Comparison of ENCODE assay signal across 1 cellular context in the genomic region with DNA sequence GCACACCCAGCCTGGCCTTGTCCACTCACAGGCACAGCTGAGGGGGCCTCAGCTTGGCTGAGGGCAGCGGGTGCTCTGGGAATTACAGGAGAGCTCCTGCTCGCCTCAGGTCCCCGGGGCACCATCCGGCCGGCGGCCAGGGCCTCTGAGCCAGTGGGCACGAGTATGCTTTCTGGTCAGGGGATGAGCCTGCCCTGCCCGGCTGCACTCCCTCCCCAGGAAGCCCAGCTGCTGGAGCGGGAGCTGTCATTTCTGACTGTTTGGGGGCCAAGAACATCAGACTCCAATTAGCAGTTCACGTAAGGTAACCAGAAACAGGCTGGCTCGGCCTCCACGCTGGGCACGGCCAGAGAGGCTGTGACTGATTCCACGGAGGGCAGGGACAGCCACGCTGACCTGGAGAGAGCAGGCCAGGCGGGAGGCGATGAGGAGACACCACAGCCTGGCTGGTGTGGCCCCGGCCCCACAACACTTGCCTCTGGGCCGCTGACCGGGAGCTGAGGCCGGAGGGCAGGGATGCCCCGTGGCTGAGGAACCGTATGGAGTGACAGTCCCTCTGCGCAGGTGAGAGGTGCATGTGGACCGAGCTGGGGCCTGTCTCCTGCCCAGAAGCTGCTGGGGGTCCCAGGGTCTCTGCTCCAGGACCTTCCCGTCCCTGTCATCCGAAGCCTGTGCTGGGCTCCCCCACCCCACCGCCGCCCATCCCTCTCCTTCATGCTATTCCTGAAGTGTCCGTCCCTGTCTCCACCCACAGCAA.
TF ChIP-seq lines count a peak whose summit lies in the region.

No MANE protein-coding gene starts in this region.

TF ChIP-seq in WTC11, 78 proteins besides CTCF, POLR2A, EP300 and RAD21 (continued from another document):
- TF ChIP-seq, protein P1, sequence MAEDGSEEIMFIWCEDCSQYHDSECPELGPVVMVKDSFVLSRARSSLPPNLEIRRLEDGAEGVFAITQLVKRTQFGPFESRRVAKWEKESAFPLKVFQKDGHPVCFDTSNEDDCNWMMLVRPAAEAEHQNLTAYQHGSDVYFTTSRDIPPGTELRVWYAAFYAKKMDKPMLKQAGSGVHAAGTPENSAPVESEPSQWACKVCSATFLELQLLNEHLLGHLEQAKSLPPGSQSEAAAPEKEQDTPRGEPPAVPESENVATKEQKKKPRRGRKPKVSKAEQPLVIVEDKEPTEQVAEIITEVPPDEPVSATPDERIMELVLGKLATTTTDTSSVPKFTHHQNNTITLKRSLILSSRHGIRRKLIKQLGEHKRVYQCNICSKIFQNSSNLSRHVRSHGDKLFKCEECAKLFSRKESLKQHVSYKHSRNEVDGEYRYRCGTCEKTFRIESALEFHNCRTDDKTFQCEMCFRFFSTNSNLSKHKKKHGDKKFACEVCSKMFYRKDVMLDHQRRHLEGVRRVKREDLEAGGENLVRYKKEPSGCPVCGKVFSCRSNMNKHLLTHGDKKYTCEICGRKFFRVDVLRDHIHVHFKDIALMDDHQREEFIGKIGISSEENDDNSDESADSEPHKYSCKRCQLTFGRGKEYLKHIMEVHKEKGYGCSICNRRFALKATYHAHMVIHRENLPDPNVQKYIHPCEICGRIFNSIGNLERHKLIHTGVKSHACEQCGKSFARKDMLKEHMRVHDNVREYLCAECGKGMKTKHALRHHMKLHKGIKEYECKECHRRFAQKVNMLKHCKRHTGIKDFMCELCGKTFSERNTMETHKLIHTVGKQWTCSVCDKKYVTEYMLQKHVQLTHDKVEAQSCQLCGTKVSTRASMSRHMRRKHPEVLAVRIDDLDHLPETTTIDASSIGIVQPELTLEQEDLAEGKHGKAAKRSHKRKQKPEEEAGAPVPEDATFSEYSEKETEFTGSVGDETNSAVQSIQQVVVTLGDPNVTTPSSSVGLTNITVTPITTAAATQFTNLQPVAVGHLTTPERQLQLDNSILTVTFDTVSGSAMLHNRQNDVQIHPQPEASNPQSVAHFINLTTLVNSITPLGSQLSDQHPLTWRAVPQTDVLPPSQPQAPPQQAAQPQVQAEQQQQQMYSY (CRISPR knock-in tag; IDR thresholded peaks at IDR 0.05) = no peak
- TF ChIP-seq, protein P2, sequence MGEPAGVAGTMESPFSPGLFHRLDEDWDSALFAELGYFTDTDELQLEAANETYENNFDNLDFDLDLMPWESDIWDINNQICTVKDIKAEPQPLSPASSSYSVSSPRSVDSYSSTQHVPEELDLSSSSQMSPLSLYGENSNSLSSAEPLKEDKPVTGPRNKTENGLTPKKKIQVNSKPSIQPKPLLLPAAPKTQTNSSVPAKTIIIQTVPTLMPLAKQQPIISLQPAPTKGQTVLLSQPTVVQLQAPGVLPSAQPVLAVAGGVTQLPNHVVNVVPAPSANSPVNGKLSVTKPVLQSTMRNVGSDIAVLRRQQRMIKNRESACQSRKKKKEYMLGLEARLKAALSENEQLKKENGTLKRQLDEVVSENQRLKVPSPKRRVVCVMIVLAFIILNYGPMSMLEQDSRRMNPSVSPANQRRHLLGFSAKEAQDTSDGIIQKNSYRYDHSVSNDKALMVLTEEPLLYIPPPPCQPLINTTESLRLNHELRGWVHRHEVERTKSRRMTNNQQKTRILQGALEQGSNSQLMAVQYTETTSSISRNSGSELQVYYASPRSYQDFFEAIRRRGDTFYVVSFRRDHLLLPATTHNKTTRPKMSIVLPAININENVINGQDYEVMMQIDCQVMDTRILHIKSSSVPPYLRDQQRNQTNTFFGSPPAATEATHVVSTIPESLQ (CRISPR knock-in tag; IDR thresholded peaks at IDR 0.05) = no peak
- TF ChIP-seq SP1 (CRISPR knock-in tag; conservative IDR thresholded peaks at IDR 0.05) (no peak), ZNF263 (CRISPR knock-in tag; IDR thresholded peaks at IDR 0.05; ENCODE audit: low read depth) (no peak), OVOL2 (CRISPR knock-in tag; IDR thresholded peaks at IDR 0.05; ENCODE audit: borderline replicate concordance) (no peak), ZNF396 (CRISPR knock-in tag; IDR thresholded peaks at IDR 0.05; ENCODE audit: borderline replicate concordance) (no peak), ZNF416 (CRISPR knock-in tag; IDR thresholded peaks at IDR 0.05) (no peak), SOX15 (CRISPR knock-in tag; IDR thresholded peaks at IDR 0.05) (no peak)
- TF ChIP-seq, protein P3, sequence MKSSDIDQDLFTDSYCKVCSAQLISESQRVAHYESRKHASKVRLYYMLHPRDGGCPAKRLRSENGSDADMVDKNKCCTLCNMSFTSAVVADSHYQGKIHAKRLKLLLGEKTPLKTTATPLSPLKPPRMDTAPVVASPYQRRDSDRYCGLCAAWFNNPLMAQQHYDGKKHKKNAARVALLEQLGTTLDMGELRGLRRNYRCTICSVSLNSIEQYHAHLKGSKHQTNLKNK (CRISPR knock-in tag; IDR thresholded peaks at IDR 0.05) = no peak
- TF ChIP-seq, protein P4, sequence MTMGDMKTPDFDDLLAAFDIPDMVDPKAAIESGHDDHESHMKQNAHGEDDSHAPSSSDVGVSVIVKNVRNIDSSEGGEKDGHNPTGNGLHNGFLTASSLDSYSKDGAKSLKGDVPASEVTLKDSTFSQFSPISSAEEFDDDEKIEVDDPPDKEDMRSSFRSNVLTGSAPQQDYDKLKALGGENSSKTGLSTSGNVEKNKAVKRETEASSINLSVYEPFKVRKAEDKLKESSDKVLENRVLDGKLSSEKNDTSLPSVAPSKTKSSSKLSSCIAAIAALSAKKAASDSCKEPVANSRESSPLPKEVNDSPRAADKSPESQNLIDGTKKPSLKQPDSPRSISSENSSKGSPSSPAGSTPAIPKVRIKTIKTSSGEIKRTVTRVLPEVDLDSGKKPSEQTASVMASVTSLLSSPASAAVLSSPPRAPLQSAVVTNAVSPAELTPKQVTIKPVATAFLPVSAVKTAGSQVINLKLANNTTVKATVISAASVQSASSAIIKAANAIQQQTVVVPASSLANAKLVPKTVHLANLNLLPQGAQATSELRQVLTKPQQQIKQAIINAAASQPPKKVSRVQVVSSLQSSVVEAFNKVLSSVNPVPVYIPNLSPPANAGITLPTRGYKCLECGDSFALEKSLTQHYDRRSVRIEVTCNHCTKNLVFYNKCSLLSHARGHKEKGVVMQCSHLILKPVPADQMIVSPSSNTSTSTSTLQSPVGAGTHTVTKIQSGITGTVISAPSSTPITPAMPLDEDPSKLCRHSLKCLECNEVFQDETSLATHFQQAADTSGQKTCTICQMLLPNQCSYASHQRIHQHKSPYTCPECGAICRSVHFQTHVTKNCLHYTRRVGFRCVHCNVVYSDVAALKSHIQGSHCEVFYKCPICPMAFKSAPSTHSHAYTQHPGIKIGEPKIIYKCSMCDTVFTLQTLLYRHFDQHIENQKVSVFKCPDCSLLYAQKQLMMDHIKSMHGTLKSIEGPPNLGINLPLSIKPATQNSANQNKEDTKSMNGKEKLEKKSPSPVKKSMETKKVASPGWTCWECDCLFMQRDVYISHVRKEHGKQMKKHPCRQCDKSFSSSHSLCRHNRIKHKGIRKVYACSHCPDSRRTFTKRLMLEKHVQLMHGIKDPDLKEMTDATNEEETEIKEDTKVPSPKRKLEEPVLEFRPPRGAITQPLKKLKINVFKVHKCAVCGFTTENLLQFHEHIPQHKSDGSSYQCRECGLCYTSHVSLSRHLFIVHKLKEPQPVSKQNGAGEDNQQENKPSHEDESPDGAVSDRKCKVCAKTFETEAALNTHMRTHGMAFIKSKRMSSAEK (CRISPR knock-in tag; IDR thresholded peaks at IDR 0.05; ENCODE audit: borderline replicate concordance) = no peak
- TF ChIP-seq, protein P5, sequence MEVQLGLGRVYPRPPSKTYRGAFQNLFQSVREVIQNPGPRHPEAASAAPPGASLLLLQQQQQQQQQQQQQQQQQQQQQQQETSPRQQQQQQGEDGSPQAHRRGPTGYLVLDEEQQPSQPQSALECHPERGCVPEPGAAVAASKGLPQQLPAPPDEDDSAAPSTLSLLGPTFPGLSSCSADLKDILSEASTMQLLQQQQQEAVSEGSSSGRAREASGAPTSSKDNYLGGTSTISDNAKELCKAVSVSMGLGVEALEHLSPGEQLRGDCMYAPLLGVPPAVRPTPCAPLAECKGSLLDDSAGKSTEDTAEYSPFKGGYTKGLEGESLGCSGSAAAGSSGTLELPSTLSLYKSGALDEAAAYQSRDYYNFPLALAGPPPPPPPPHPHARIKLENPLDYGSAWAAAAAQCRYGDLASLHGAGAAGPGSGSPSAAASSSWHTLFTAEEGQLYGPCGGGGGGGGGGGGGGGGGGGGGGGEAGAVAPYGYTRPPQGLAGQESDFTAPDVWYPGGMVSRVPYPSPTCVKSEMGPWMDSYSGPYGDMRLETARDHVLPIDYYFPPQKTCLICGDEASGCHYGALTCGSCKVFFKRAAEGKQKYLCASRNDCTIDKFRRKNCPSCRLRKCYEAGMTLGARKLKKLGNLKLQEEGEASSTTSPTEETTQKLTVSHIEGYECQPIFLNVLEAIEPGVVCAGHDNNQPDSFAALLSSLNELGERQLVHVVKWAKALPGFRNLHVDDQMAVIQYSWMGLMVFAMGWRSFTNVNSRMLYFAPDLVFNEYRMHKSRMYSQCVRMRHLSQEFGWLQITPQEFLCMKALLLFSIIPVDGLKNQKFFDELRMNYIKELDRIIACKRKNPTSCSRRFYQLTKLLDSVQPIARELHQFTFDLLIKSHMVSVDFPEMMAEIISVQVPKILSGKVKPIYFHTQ (CRISPR knock-in tag; IDR thresholded peaks at IDR 0.05) = no peak
- TF ChIP-seq, protein P6, sequence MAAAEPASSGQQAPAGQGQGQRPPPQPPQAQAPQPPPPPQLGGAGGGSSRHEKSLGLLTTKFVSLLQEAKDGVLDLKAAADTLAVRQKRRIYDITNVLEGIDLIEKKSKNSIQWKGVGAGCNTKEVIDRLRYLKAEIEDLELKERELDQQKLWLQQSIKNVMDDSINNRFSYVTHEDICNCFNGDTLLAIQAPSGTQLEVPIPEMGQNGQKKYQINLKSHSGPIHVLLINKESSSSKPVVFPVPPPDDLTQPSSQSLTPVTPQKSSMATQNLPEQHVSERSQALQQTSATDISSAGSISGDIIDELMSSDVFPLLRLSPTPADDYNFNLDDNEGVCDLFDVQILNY (CRISPR knock-in tag; IDR thresholded peaks at IDR 0.05) = no peak
